In genomic region chr19:35715355-35715809, GRCh38 we compare ENCODE assay signal across 1 cellular context.
TF ChIP-seq lines count a peak whose summit lies in the region.

No MANE protein-coding gene starts in this region.

TF ChIP-seq in GM12878, 131 proteins besides CTCF, POLR2A, EP300 and RAD21:
- TF ChIP-seq SRF (IDR thresholded peaks at IDR 0.05; ENCODE audit: low read depth in 2 of 2, low read length in 2 of 2): no peak
- TF ChIP-seq MXI1 (IDR thresholded peaks at IDR 0.05; ENCODE audit: low read depth, low read length): no peak
- no peak for TF ChIP-seq RBBP5 (conservative IDR thresholded peaks at IDR 0.05)
- no peak for TF ChIP-seq IRF5 (IDR thresholded peaks at IDR 0.05; ENCODE audit: borderline replicate concordance)
- peak; percentile 63; the same call in 1 of the 2 replicates for TF ChIP-seq POLR2AphosphoS5 (IDR thresholded peaks at IDR 0.05; ENCODE audit: low read length)
- TF ChIP-seq SPI1 (IDR thresholded peaks at IDR 0.05; ENCODE audit: borderline replicate concordance, insufficient read depth, low read depth, low read length): no peak
TF ChIP-seq in GM12878: peak in this region for 1.
